8 cellular contexts compared by ENCODE assay signal in the genomic region with DNA sequence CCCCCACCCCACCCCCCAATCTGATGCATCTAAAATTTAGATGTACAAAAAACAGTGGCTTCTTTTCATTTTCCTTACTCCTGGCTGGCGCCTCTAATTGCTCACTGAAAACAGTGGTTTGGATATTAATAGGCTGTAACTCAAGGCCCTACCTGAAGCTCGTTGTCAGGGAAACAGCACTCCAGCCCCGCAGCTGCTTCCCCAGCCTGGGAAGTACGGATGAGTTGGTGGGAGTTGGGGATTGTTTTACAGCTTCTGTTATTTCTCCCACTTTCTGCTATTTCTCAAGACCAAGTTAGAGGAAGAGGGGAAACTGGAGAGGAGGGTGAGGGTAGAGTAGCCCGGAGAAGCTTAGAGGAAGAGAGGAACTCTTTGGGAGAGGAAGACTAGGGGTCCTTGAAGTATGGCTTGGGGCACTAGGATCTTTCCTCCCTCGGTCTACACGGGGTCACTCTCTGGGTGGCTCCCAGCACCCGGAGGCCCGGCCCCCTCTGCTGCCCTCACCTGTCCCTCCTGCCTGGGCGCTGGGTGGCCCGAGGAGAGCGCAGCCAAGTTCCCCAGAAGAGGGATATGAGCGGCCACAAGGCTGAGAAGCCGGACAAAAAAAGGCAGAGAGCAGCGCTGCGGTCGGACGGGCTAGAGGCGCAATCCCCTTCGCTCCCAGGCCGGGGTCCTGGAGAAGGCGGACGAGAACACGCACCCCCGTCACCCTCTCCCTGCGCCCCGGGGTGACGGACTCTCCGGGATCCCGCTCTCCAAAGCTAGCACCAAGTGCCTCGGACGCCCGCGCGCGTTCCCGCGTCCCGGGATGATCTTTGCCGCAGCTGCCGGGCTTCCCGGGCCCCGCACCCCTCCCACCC. TPM values are rescaled to one million over a fixed set of nuclear protein-coding genes. Genes with fewer than 3 reads are reported as not detected.
A peak's percentile ranks its signal among the peaks of the same experiment; 100 is the strongest.
DNase-seq lines count a peak whose midpoint lies in the region; ATAC-seq and TF ChIP-seq lines count a peak whose summit lies in the region.

No MANE protein-coding gene starts in this region.

- peaks cover 8% of the 10 kb centered on the region for H3K4me1 Mint-ChIP-seq in MCF 10A (ENCODE audit: insufficient read depth, unreplicated experiment)

- no peak overlapping the region for H3K27ac Mint-ChIP-seq in MCF 10A (ENCODE audit: low read depth, unreplicated experiment)

- H3K4me3 Mint-ChIP-seq in MCF 10A (ENCODE audit: unreplicated experiment) = peak overlapping the region; percentile 47

- intact Hi-C loops in MCF 10A (cut with micrococcal nuclease) (no loop called here), mucosa of descending colon (cut with DNase I, micrococcal nuclease) (no loop called here)

- POLR2A ChIA-PET in MCF 10A (lab: Yijun Ruan, JAX) = interaction anchor here (0.6 to 1.3 kb wide), 3 partner anchors 11 to 176 kb away, joined by 3 to 4 read pairs (median 4); no protein-coding TSS in a partner anchor

- DNase-seq in GM13976 (ENCODE audit: low spot score) (peak; percentile 9), NCI-H187 (lab: John Stamatoyannopoulos, UW) (peak; percentile 53 to 60), MCF 10A (ENCODE audit: unreplicated experiment) (no peak), mucosa of descending colon (peak in 2 of 3 donors; percentile 2 to 32), AG08396 (ENCODE audit: low spot score) (no peak), KG1 (lab: John Stamatoyannopoulos, UW) (no peak), NK-92 (lab: John Stamatoyannopoulos, UW; ENCODE audit: unreplicated experiment) (no peak)

- in situ Hi-C loops in GM13976 (cut with MboI; ENCODE audit: low sequenced_read_pairs, unreplicated experiment) = no loop called here

- H3K36me3 Mint-ChIP-seq in MCF 10A (ENCODE audit: insufficient read depth, unreplicated experiment) = no peaks in the 10 kb centered on the region

- ATAC-seq in mucosa of descending colon = peak; percentile 15
- no peak for ATAC-seq in GM18873 (IDR thresholded peaks at IDR 0.05; ENCODE audit: low FRiP score, unreplicated experiment)

- peaks cover 7% of the 10 kb centered on the region for H3K9me3 Mint-ChIP-seq in MCF 10A (ENCODE audit: unreplicated experiment)

- H3K9me3 ChIP-seq in mucosa of descending colon = no peaks in the 10 kb centered on the region

- H3K4me1 ChIP-seq in mucosa of descending colon (ENCODE audit: low read depth) = peaks cover 10% of the 10 kb centered on the region

- CTCF ChIA-PET in MCF 10A (lab: Yijun Ruan, JAX) = interaction anchor here (0.6 to 4.3 kb wide), 6 partner anchors 13 to 344 kb away, joined by 3 to 31 read pairs (median 6); no protein-coding TSS in a partner anchor

- TF ChIP-seq CTCF in GM13976 (IDR thresholded peaks at IDR 0.05; ENCODE audit: borderline replicate concordance, control extremely low read depth, extremely low read depth, insufficient read depth, missing control alignments) (no peak), MCF 10A (IDR thresholded peaks at IDR 0.05; ENCODE audit: unreplicated experiment) (no peak), mucosa of descending colon (IDR thresholded peaks at IDR 0.05) (no peak)

- H3K27me3 Mint-ChIP-seq in MCF 10A (ENCODE audit: insufficient read depth, unreplicated experiment) = peaks cover 81% of the 10 kb centered on the region

- H3K36me3 ChIP-seq in mucosa of descending colon (ENCODE audit: low read depth) = no peaks in the 10 kb centered on the region

- BruUV-seq in MCF 10A (replicated peaks; lab: Mats Ljungman, UMichigan) = no TSS peak

- no peak overlapping the region for H3K4me3 ChIP-seq in mucosa of descending colon

RNA-seq across cellular contexts. Expression of a gene that starts 0.7 kb away (rescaled TPM):
- total RNA-seq in MCF 10A (2022) (1.3 and 2.1 TPM in 2 replicates), mucosa of descending colon (1 to 10 TPM in 1 of 3 donors, under 1 TPM in 2; 0.35 to 1.4 (median 0.51) TPM)

RNA-seq across cellular contexts. Expression of a gene that starts 35.2 kb away (rescaled TPM):
- 72.5 and 89.2 TPM in 2 replicates for total RNA-seq in MCF 10A (2022)
- 10 to 100 TPM; 52.4 to 66.5 (median 65.4) TPM for total RNA-seq in mucosa of descending colon

Comparison
In these comparisons a context has a peak if more than half of its experiments do, and no peak if none do; other contexts are left out.
1. DNase-seq: peak in GM13976 (single experiment), NCI-H187 (2 of 2) and mucosa of descending colon (2 of 3); none in MCF 10A (single experiment), AG08396 (single experiment), KG1 (single experiment) and NK-92 (single experiment).